In the genomic region with DNA sequence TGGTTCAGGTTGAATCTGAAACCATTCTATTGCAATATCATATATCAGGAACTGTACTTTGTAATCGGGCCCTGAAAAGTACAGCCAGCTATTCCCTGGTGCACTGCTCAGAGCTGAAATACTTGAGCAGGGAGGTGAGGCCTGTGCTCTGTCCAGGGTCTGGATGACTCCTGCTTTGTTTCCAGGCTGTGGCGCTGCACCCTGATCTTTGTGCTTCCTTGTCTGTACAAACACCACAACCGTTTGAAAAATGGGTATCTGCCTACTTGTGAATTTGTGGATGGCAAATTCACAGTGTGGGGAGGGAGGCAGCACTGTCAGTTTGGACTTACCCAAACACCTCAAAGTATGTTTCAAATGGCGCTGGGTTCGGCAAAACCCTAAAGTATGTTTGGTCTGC, we compare ENCODE assay signal across 1 cellular context.
TF ChIP-seq lines count a peak whose summit lies in the region.

No MANE protein-coding gene starts in this region.

TF ChIP-seq in HepG2, 621 proteins besides CTCF, POLR2A, EP300 and RAD21:
- TF ChIP-seq ZNF138 (CRISPR knock-in tag; IDR thresholded peaks at IDR 0.05; ENCODE audit: low read depth) (no peak), NBN (conservative IDR thresholded peaks at IDR 0.05) (no peak), ZNF598 (CRISPR knock-in tag; IDR thresholded peaks at IDR 0.05; ENCODE audit: borderline replicate concordance) (no peak), ZMYM4 (CRISPR knock-in tag; IDR thresholded peaks at IDR 0.05) (0 out of 2 replicates have a peak, but pooled peaks have one; percentile 32), MXD4 (CRISPR knock-in tag; IDR thresholded peaks at IDR 0.05) (no peak), ELF4 (CRISPR knock-in tag; IDR thresholded peaks at IDR 0.05; ENCODE audit: borderline replicate concordance) (no peak), MIER2 (CRISPR knock-in tag; IDR thresholded peaks at IDR 0.05) (peak; percentile 84; the same call in 1 of the 2 replicates), SKI (IDR thresholded peaks at IDR 0.05; ENCODE audit: partially characterized antibody) (no peak), NR2C2 (CRISPR knock-in tag; IDR thresholded peaks at IDR 0.05; ENCODE audit: borderline replicate concordance) (no peak), JDP2 (CRISPR knock-in tag; IDR thresholded peaks at IDR 0.05; ENCODE audit: borderline replicate concordance) (no peak), ZNF20 (CRISPR knock-in tag; IDR thresholded peaks at IDR 0.05) (no peak), ZBTB3 (CRISPR knock-in tag; IDR thresholded peaks at IDR 0.05; ENCODE audit: borderline replicate concordance, low read depth) (no peak), HNF4A (CRISPR knock-in tag; IDR thresholded peaks at IDR 0.05) (peak; percentile 49), ADNP (CRISPR knock-in tag; IDR thresholded peaks at IDR 0.05) (no peak), FOXK2 (IDR thresholded peaks at IDR 0.05) (no peak), ZFX (CRISPR knock-in tag; IDR thresholded peaks at IDR 0.05; ENCODE audit: low read depth) (peak; percentile 33; the same call in 1 of the 2 replicates), TBL1XR1 (IDR thresholded peaks at IDR 0.05; ENCODE audit: borderline replicate concordance, low read length, partially characterized antibody) (no peak), ZNF296 (CRISPR knock-in tag; conservative IDR thresholded peaks at IDR 0.05) (no peak), ZNF629 (CRISPR knock-in tag; conservative IDR thresholded peaks at IDR 0.05) (peak; percentile 76), ELF3 (CRISPR knock-in tag; IDR thresholded peaks at IDR 0.05) (peak; percentile 31; the same call in 1 of the 2 replicates), NFYB (CRISPR knock-in tag; IDR thresholded peaks at IDR 0.05) (no peak), ZFY (CRISPR knock-in tag; IDR thresholded peaks at IDR 0.05) (no peak)
- TF ChIP-seq, protein P1, sequence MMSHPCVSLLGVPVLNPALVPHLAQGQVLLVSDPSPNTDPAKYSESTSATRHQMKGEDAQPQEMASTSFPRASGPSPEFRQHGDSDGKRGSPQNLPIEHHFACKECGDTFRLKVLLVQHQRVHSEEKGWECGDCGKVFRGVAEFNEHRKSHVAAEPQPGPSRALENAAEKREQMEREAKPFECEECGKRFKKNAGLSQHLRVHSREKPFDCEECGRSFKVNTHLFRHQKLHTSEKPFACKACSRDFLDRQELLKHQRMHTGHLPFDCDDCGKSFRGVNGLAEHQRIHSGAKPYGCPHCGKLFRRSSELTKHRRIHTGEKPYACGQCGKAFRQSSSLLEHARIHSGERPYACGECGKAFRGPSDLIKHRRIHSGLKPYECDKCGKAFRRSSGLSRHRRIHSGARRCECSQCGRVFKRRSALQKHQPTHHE (CRISPR knock-in tag; IDR thresholded peaks at IDR 0.05; ENCODE audit: borderline replicate concordance), result no peak
- TF ChIP-seq, protein P2, sequence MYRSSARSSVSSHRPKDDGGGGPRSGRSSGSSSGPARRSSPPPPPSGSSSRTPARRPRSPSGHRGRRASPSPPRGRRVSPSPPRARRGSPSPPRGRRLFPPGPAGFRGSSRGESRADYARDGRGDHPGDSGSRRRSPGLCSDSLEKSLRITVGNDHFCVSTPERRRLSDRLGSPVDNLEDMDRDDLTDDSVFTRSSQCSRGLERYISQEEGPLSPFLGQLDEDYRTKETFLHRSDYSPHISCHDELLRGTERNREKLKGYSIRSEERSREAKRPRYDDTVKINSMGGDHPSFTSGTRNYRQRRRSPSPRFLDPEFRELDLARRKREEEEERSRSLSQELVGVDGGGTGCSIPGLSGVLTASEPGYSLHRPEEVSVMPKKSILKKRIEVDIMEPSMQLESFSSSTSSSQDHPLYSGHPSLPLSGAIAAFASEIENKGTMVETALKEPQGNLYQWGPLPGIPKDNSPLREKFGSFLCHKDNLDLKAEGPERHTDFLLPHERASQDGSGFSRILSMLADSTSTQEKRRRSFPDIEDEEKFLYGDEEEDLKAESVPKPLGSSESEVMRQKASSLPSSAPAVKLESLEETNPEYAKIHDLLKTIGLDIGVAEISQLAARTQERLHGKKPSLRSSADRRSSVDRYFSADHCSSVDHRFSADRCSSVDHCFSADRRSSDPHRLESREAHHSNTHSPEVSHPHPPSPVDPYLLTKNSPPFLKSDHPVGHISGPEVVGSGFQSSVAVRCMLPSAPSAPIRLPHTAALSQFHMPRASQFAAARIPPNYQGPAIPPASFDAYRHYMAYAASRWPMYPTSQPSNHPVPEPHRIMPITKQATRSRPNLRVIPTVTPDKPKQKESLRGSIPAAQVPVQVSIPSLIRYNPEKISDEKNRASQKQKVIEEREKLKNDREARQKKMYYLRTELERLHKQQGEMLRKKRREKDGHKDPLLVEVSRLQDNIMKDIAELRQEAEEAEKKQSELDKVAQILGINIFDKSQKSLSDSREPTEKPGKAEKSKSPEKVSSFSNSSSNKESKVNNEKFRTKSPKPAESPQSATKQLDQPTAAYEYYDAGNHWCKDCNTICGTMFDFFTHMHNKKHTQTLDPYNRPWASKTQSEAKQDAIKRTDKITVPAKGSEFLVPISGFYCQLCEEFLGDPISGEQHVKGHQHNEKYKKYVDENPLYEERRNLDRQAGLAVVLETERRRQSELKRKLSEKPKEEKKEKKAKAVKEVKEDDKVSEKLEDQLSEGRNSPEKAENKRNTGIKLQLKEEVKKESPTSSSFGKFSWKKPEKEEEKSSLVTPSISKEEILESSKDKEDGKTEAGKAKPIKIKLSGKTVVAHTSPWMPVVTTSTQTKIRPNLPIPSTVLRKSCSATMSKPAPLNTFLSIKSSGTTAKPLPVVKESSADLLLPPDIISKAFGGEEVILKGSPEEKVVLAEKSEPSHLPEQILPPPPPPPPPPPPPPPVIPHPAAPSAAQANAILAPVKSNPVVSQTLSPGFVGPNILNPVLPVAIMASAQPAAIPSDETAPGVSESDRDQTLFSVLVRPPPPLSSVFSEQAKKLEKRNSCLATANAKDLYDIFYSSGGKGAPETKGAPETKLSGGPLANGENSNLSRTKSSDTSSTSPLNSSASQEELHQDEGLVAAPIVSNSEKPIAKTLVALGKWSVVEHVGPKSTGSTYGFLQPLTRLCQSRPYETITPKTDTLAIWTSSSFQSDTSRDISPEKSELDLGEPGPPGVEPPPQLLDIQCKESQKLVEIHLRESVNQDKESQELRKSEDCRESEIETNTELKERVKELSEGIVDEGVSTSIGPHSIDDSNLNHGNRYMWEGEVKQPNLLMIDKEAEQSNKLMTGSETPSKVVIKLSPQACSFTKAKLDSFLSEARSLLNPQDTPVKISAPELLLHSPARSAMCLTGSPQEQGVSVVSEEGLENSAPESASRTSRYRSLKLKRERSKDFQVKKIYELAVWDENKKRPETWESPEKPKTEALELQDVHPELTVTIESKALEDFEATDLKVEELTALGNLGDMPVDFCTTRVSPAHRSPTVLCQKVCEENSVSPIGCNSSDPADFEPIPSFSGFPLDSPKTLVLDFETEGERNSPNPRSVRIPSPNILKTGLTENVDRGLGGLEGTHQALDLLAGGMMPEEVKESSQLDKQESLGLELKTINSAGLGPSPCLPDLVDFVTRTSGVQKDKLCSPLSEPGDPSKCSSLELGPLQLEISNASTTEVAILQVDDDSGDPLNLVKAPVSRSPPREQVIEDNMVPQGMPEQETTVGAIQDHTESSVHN (CRISPR knock-in tag; IDR thresholded peaks at IDR 0.05), result no peak
- TF ChIP-seq, protein P3, sequence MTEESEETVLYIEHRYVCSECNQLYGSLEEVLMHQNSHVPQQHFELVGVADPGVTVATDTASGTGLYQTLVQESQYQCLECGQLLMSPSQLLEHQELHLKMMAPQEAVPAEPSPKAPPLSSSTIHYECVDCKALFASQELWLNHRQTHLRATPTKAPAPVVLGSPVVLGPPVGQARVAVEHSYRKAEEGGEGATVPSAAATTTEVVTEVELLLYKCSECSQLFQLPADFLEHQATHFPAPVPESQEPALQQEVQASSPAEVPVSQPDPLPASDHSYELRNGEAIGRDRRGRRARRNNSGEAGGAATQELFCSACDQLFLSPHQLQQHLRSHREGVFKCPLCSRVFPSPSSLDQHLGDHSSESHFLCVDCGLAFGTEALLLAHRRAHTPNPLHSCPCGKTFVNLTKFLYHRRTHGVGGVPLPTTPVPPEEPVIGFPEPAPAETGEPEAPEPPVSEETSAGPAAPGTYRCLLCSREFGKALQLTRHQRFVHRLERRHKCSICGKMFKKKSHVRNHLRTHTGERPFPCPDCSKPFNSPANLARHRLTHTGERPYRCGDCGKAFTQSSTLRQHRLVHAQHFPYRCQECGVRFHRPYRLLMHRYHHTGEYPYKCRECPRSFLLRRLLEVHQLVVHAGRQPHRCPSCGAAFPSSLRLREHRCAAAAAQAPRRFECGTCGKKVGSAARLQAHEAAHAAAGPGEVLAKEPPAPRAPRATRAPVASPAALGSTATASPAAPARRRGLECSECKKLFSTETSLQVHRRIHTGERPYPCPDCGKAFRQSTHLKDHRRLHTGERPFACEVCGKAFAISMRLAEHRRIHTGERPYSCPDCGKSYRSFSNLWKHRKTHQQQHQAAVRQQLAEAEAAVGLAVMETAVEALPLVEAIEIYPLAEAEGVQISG (CRISPR knock-in tag; IDR thresholded peaks at IDR 0.05), result peak; percentile 68; the same call in 1 of the 2 replicates
- TF ChIP-seq, protein P4, sequence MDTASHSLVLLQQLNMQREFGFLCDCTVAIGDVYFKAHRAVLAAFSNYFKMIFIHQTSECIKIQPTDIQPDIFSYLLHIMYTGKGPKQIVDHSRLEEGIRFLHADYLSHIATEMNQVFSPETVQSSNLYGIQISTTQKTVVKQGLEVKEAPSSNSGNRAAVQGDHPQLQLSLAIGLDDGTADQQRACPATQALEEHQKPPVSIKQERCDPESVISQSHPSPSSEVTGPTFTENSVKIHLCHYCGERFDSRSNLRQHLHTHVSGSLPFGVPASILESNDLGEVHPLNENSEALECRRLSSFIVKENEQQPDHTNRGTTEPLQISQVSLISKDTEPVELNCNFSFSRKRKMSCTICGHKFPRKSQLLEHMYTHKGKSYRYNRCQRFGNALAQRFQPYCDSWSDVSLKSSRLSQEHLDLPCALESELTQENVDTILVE (CRISPR knock-in tag; IDR thresholded peaks at IDR 0.05), result no peak
- TF ChIP-seq, protein P5, sequence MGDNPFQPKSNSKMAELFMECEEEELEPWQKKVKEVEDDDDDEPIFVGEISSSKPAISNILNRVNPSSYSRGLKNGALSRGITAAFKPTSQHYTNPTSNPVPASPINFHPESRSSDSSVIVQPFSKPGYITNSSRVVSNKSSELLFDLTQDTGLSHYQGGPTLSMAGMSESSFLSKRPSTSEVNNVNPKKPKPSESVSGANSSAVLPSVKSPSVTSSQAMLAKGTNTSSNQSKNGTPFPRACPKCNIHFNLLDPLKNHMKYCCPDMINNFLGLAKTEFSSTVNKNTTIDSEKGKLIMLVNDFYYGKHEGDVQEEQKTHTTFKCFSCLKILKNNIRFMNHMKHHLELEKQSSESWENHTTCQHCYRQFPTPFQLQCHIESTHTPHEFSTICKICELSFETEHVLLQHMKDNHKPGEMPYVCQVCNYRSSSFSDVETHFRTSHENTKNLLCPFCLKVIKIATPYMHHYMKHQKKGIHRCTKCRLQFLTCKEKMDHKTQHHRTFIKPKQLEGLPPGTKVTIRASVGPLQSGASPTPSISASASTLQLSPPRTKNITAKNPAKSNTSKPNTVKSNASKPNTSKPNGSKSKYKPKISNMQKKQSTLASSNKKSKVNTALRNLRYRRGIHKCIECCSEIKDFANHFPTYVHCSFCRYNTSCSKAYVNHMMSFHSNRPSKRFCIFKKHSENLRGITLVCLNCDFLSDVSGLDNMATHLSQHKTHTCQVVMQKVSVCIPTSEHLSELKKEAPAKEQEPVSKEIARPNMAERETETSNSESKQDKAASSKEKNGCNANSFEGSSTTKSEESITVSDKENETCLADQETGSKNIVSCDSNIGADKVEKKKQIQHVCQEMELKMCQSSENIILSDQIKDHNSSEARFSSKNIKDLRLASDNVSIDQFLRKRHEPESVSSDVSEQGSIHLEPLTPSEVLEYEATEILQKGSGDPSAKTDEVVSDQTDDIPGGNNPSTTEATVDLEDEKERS (CRISPR knock-in tag; IDR thresholded peaks at IDR 0.05), result no peak
- TF ChIP-seq, protein P6, sequence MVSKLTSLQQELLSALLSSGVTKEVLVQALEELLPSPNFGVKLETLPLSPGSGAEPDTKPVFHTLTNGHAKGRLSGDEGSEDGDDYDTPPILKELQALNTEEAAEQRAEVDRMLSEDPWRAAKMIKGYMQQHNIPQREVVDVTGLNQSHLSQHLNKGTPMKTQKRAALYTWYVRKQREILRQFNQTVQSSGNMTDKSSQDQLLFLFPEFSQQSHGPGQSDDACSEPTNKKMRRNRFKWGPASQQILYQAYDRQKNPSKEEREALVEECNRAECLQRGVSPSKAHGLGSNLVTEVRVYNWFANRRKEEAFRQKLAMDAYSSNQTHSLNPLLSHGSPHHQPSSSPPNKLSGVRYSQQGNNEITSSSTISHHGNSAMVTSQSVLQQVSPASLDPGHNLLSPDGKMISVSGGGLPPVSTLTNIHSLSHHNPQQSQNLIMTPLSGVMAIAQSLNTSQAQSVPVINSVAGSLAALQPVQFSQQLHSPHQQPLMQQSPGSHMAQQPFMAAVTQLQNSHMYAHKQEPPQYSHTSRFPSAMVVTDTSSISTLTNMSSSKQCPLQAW (CRISPR knock-in tag; IDR thresholded peaks at IDR 0.05), result no peak
- TF ChIP-seq, protein P7, sequence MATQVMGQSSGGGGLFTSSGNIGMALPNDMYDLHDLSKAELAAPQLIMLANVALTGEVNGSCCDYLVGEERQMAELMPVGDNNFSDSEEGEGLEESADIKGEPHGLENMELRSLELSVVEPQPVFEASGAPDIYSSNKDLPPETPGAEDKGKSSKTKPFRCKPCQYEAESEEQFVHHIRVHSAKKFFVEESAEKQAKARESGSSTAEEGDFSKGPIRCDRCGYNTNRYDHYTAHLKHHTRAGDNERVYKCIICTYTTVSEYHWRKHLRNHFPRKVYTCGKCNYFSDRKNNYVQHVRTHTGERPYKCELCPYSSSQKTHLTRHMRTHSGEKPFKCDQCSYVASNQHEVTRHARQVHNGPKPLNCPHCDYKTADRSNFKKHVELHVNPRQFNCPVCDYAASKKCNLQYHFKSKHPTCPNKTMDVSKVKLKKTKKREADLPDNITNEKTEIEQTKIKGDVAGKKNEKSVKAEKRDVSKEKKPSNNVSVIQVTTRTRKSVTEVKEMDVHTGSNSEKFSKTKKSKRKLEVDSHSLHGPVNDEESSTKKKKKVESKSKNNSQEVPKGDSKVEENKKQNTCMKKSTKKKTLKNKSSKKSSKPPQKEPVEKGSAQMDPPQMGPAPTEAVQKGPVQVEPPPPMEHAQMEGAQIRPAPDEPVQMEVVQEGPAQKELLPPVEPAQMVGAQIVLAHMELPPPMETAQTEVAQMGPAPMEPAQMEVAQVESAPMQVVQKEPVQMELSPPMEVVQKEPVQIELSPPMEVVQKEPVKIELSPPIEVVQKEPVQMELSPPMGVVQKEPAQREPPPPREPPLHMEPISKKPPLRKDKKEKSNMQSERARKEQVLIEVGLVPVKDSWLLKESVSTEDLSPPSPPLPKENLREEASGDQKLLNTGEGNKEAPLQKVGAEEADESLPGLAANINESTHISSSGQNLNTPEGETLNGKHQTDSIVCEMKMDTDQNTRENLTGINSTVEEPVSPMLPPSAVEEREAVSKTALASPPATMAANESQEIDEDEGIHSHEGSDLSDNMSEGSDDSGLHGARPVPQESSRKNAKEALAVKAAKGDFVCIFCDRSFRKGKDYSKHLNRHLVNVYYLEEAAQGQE (IDR thresholded peaks at IDR 0.05; ENCODE audit: borderline replicate concordance in 1 of 2, low read depth in 1 of 2, low read length in 2 of 2), result peak; percentile 11 to 85
